ENCODE assay signal across 23 cellular contexts in genomic region chr13:60143775-60144174, GRCh38.
DNase-seq lines count a peak whose midpoint lies in the region; ATAC-seq and TF ChIP-seq lines count a peak whose summit lies in the region.
"Had no signal": no experiment of that assay in that cellular context is flagged by ENCODE, and none has a peak within 500 bp of the region (broad histone marks: within the 10 kb centered on the region; RNA-seq: fewer than 3 reads in every experiment).

No MANE protein-coding gene starts in this region.

- H3K4me2 ChIP-seq in MM.1S (ENCODE audit: low read depth, low read length): no peak overlapping the region

- H3K36me3 ChIP-seq in HAP-1 (replicated peaks) (no peaks in the 10 kb centered on the region), MM.1S (replicated peaks; ENCODE audit: insufficient read depth, low read length) (no peaks in the 10 kb centered on the region)
- H3K36me3 ChIP-seq: stomach, upper lobe of right lung had no signal

- H3F3A ChIP-seq in MM.1S (ENCODE audit: insufficient read depth, low read length): no peaks in the 10 kb centered on the region

- in situ Hi-C loops in HAP-1 (cut with MboI; ENCODE audit: low sequenced_read_pairs): no loop called here

- TF ChIP-seq CTCF in epithelial cell of esophagus (IDR thresholded peaks at IDR 0.05; ENCODE audit: insufficient read depth, low read depth, low read length, missing control alignments): no peak
- TF ChIP-seq CTCF in MM.1S (IDR thresholded peaks at IDR 0.05; ENCODE audit: low read length): no peak

- H3K4me1 ChIP-seq in HAP-1 (0 out of 2 replicates have a peak, but pooled peaks cover 4% of the 10 kb centered on the region), MM.1S (ENCODE audit: low read length) (no peaks in the 10 kb centered on the region)
- H3K4me1 ChIP-seq: stomach, upper lobe of right lung had no signal

- no peak for ATAC-seq in HG02884 (IDR thresholded peaks at IDR 0.05; ENCODE audit: unreplicated experiment)
- ATAC-seq: GM12878, sciatic nerve, SK-N-SH treated with all-trans-retinoic acid at 6 μM for 48 hours, upper lobe of right lung had no signal

- H3K27me3 ChIP-seq in HAP-1 (ENCODE audit: low read depth): no peaks in the 10 kb centered on the region
- H3K27me3 ChIP-seq in MM.1S (replicated peaks; ENCODE audit: insufficient read depth, low read length): no peaks in the 10 kb centered on the region
- H3K27me3 ChIP-seq: stomach, upper lobe of right lung had no signal

- H3K9me3 ChIP-seq in HAP-1: no peaks in the 10 kb centered on the region
- H3K9me3 ChIP-seq in MM.1S (replicated peaks; ENCODE audit: insufficient read depth, low read length): no peaks in the 10 kb centered on the region
- H3K9me3 ChIP-seq: stomach, upper lobe of right lung had no signal

- DNase-seq in COLO668 (lab: John Stamatoyannopoulos, UW; ENCODE audit: unreplicated experiment) (peak; percentile 33), HAP-1 (ENCODE audit: low spot score in 2 of 2) (peak; percentile 15 to 44), NCI-H226 (peak; percentile 38), epithelial cell of esophagus (ENCODE audit: low read depth) (peak; percentile 30), MM.1S (no peak), RKO (ENCODE audit: low spot score) (no peak)
- DNase-seq in activated CD4-positive, alpha-beta T cell treated with anti-CD3 and anti-CD28 coated beads for 4 hours: no peak
- DNase-seq: activated CD4-positive, alpha-beta T cell treated with anti-CD3 and anti-CD28 coated beads for 48 hours; activated CD8-positive, alpha-beta memory T cell treated with anti-CD3 and anti-CD28 coated beads, Interleukin-2, amount 50 U/mL, for 4 hours; activated effector memory CD4-positive, alpha-beta T cell treated with Interleukin-2 at 50 U/mL for 16 hours; amygdala; COR-L47; GDM1; hippocampal formation; naive B cell; NCI-H187 treated with DMSO at 0.1 percent for 48 hours; stomach; T1000; upper lobe of right lung had no signal

- no peaks in the 10 kb centered on the region for H3K9me2 ChIP-seq in MM.1S (replicated peaks; ENCODE audit: insufficient read depth, low read length)

- no peak overlapping the region for H2AFZ ChIP-seq in MM.1S (ENCODE audit: low read length)

- no peak overlapping the region for H3K27ac ChIP-seq in MM.1S (ENCODE audit: low read length)
- H3K27ac ChIP-seq: stomach, upper lobe of right lung had no signal

- H3K9ac ChIP-seq in MM.1S (ENCODE audit: low read length): no peak overlapping the region

- H3K79me2 ChIP-seq in MM.1S (ENCODE audit: low read length): peaks cover 8% of the 10 kb centered on the region

- no peaks in the 10 kb centered on the region for H4K20me1 ChIP-seq in MM.1S (ENCODE audit: insufficient read depth, low read length)

- no peak overlapping the region for H3K4me3 ChIP-seq in HAP-1
- no peak overlapping the region for H3K4me3 ChIP-seq in epithelial cell of esophagus (ENCODE audit: low read length)
- H3K4me3 ChIP-seq in MM.1S (ENCODE audit: low read length): no peak overlapping the region
- H3K4me3 ChIP-seq: GM12878, stomach, upper lobe of right lung had no signal

Comparison
In these comparisons a context has a peak if more than half of its experiments do, and no peak if none do; other contexts are left out.
1. DNase-seq: peak in COLO668 (single experiment), HAP-1 (2 of 2), NCI-H226 (single experiment) and epithelial cell of esophagus (single experiment); none in MM.1S (single experiment), activated CD4-positive, alpha-beta T cell treated with anti-CD3 and anti-CD28 coated beads for 4 hours (0 of 2) and RKO (single experiment).